17 cellular contexts compared by ENCODE assay signal in genomic region chr3:129673897-129674797, GRCh38.
DNase-seq lines count a peak whose midpoint lies in the region; ATAC-seq and TF ChIP-seq lines count a peak whose summit lies in the region.
"Had no signal": no experiment of that assay in that cellular context is flagged by ENCODE, and none has a peak within 500 bp of the region (broad histone marks: within the 10 kb centered on the region; RNA-seq: fewer than 3 reads in every experiment).

No MANE protein-coding gene starts in this region.

- no peak for TF ChIP-seq POLR2A in tibial nerve (IDR thresholded peaks at IDR 0.05)

- H3K27me3 ChIP-seq in lower lobe of right lung (ENCODE audit: low read depth) = no peaks in the 10 kb centered on the region
- no peaks in the 10 kb centered on the region for H3K27me3 ChIP-seq in upper lobe of right lung
- no peaks in the 10 kb centered on the region for H3K27me3 ChIP-seq in tibial nerve
- H3K27me3 ChIP-seq: thyroid gland had no signal

- TF ChIP-seq EP300 in tibial nerve (IDR thresholded peaks at IDR 0.05) = no peak

- H3K4me1 ChIP-seq in lower lobe of right lung (peaks cover 17% of the 10 kb centered on the region), upper lobe of right lung (peaks cover 5% of the 10 kb centered on the region), tibial nerve (peaks cover 0 to 13% (median 0%) of the 10 kb centered on the region in 4 donors)
- H3K4me1 ChIP-seq: thyroid gland had no signal

- no peak for TF ChIP-seq CTCF in lower lobe of right lung (IDR thresholded peaks at IDR 0.05)
- TF ChIP-seq CTCF in upper lobe of right lung (IDR thresholded peaks at IDR 0.05) = no peak
- TF ChIP-seq CTCF in tibial nerve (IDR thresholded peaks at IDR 0.05) = no peak

- 72 to 74% methylated on average over 5 of the region's 5 CpGs for WGBS in tibial nerve, 2 donors

- H3K27ac ChIP-seq in lower lobe of right lung = no peak overlapping the region
- no peak overlapping the region for H3K27ac ChIP-seq in upper lobe of right lung
- H3K27ac ChIP-seq in tibial nerve = no peak overlapping the region
- H3K27ac ChIP-seq: thyroid gland had no signal

- H3K4me3 ChIP-seq in lower lobe of right lung (no peak overlapping the region), upper lobe of right lung (no peak overlapping the region), tibial nerve (no peak overlapping the region)
- H3K4me3 ChIP-seq: thyroid gland had no signal

- H3K36me3 ChIP-seq in lower lobe of right lung (peaks cover 16% of the 10 kb centered on the region), upper lobe of right lung (peaks cover 9% of the 10 kb centered on the region), tibial nerve (peaks cover 0 to 21% (median 0%) of the 10 kb centered on the region in 3 donors)
- H3K36me3 ChIP-seq: thyroid gland had no signal

- intact Hi-C loops in lower lobe of right lung (cut with DNase I) (no loop called here), upper lobe of right lung (cut with DNase I) (no loop called here)

- peak; percentile 15 for DNase-seq in NCI-H510A treated with DMSO at 0.1 percent for 48 hours (lab: John Stamatoyannopoulos, UW)
- DNase-seq in NCI-H510A (lab: John Stamatoyannopoulos, UW) = no peak
- peak; percentile 15 to 97 for DNase-seq in T47D (ENCODE audit: low read depth in 1 of 2, low spot score in 1 of 2)
- DNase-seq in lower lobe of right lung = no peak
- no peak for DNase-seq in upper lobe of right lung
- no peak for DNase-seq in tibial nerve (ENCODE audit: low spot score in 2 of 2)
- DNase-seq in NCI-H82 (lab: John Stamatoyannopoulos, UW) = no peak
- no peak for DNase-seq in ecto neural progenitor cell (ENCODE audit: low spot score)
- DNase-seq: activated CD4-positive, alpha-beta memory T cell treated with anti-CD3 and anti-CD28 coated beads, Interleukin-2, amount 10 ng/mL, durations not matched to agents 7 days and 5 days; activated gamma-delta T cell; CD4-positive, alpha-beta memory T cell; effector memory CD4-positive, alpha-beta T cell; immature natural killer cell; NCI-H2107; NK-92 treated with Interleukin-12 subunit alpha and Interleukin-12 subunit beta, amount 100 ng/mL, for 24 hours; posterior cingulate gyrus; thyroid gland had no signal

- ATAC-seq in lower lobe of right lung = peak; percentile 61
- peak; percentile 32 for ATAC-seq in upper lobe of right lung

- H3K9me3 ChIP-seq in lower lobe of right lung (no peaks in the 10 kb centered on the region), upper lobe of right lung (no peaks in the 10 kb centered on the region), tibial nerve (no peaks in the 10 kb centered on the region)
- H3K9me3 ChIP-seq: thyroid gland had no signal

- in situ Hi-C loops in T47D (cut with HindIII; ENCODE audit: low pct_unique_long_range_greater_than_20kb, low sequenced_read_pairs) = no loop called here

Comparison
In these comparisons a context has a peak if more than half of its experiments do, and no peak if none do; other contexts are left out.
1. DNase-seq: peak in NCI-H510A treated with DMSO at 0.1 percent for 48 hours (single experiment) and T47D (2 of 2); none in NCI-H510A (single experiment), lower lobe of right lung (single experiment), upper lobe of right lung (single experiment), tibial nerve (0 of 2), NCI-H82 (single experiment) and ecto neural progenitor cell (single experiment).